4 cellular contexts compared by ENCODE assay signal in genomic region chr6:70073637-70074036, GRCh38.
A peak's percentile ranks its signal among the peaks of the same experiment; 100 is the strongest.
TF ChIP-seq lines count a peak whose summit lies in the region.

No MANE protein-coding gene starts in this region.

TF ChIP-seq in HepG2, 621 proteins besides CTCF, POLR2A, EP300 and RAD21 (continues in another document):
- TF ChIP-seq RELA (CRISPR knock-in tag; IDR thresholded peaks at IDR 0.05), result no peak
- peak; percentile 20 to 61; a peak in 2 of 4 replicates for TF ChIP-seq MAFK (conservative IDR thresholded peaks at IDR 0.05 in 1 of 2, IDR thresholded peaks at IDR 0.05 in 1 of 2; ENCODE audit: low read length in 2 of 2)
- TF ChIP-seq, protein P1, sequence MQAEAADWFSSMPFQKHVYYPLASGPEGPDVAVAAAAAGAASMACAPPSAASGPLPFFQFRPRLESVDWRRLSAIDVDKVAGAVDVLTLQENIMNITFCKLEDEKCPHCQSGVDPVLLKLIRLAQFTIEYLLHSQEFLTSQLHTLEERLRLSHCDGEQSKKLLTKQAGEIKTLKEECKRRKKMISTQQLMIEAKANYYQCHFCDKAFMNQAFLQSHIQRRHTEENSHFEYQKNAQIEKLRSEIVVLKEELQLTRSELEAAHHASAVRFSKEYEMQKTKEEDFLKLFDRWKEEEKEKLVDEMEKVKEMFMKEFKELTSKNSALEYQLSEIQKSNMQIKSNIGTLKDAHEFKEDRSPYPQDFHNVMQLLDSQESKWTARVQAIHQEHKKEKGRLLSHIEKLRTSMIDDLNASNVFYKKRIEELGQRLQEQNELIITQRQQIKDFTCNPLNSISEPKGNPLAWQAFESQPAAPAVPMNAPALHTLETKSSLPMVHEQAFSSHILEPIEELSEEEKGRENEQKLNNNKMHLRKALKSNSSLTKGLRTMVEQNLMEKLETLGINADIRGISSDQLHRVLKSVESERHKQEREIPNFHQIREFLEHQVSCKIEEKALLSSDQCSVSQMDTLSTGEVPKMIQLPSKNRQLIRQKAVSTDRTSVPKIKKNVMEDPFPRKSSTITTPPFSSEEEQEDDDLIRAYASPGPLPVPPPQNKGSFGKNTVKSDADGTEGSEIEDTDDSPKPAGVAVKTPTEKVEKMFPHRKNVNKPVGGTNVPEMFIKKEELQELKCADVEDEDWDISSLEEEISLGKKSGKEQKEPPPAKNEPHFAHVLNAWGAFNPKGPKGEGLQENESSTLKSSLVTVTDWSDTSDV (CRISPR knock-in tag; IDR thresholded peaks at IDR 0.05), result no peak
- TF ChIP-seq ATF5 (CRISPR knock-in tag; IDR thresholded peaks at IDR 0.05; ENCODE audit: low read depth), result no peak
- TF ChIP-seq ZNF432 (CRISPR knock-in tag; IDR thresholded peaks at IDR 0.05; ENCODE audit: borderline replicate concordance), result no peak
- no peak for TF ChIP-seq ZNF616 (CRISPR knock-in tag; IDR thresholded peaks at IDR 0.05; ENCODE audit: low read depth)
- TF ChIP-seq MAFF (IDR thresholded peaks at IDR 0.05; ENCODE audit: low read depth, low read length), result peak; percentile 44; the same call in 1 of the 2 replicates
- TF ChIP-seq, protein P2, sequence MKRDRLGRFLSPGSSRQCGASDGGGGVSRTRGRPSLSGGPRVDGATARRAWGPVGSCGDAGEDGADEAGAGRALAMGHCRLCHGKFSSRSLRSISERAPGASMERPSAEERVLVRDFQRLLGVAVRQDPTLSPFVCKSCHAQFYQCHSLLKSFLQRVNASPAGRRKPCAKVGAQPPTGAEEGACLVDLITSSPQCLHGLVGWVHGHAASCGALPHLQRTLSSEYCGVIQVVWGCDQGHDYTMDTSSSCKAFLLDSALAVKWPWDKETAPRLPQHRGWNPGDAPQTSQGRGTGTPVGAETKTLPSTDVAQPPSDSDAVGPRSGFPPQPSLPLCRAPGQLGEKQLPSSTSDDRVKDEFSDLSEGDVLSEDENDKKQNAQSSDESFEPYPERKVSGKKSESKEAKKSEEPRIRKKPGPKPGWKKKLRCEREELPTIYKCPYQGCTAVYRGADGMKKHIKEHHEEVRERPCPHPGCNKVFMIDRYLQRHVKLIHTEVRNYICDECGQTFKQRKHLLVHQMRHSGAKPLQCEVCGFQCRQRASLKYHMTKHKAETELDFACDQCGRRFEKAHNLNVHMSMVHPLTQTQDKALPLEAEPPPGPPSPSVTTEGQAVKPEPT (CRISPR knock-in tag; IDR thresholded peaks at IDR 0.05; ENCODE audit: low read depth), result no peak
- TF ChIP-seq PITX1 (CRISPR knock-in tag; IDR thresholded peaks at IDR 0.05), result no peak

TF ChIP-seq in A549, 52 proteins besides CTCF, POLR2A, EP300 and RAD21:
- TF ChIP-seq ZNF302 (CRISPR knock-in tag; IDR thresholded peaks at IDR 0.05), result no peak
- peak; percentile 16 for TF ChIP-seq MAFK (IDR thresholded peaks at IDR 0.05; ENCODE audit: partially characterized antibody)
- TF ChIP-seq TP53 (CRISPR knock-in tag; IDR thresholded peaks at IDR 0.05), result no peak
TF ChIP-seq in A549: peak in this region for 1.

TF ChIP-seq in IMR-90, 13 proteins besides CTCF, POLR2A, EP300 and RAD21:
- TF ChIP-seq MAZ (IDR thresholded peaks at IDR 0.05; ENCODE audit: borderline replicate concordance, low read depth, low read length) (no peak), RCOR1 (IDR thresholded peaks at IDR 0.05; ENCODE audit: insufficient replicate concordance, low read length) (no peak), CHD1 (IDR thresholded peaks at IDR 0.05; ENCODE audit: low read depth, low read length) (no peak), MAFK (IDR thresholded peaks at IDR 0.05; ENCODE audit: low read depth, low read length) (peak; percentile 31), FOS (IDR thresholded peaks at IDR 0.05; ENCODE audit: low read depth, low read length) (no peak)
- TF ChIP-seq, protein P3, sequence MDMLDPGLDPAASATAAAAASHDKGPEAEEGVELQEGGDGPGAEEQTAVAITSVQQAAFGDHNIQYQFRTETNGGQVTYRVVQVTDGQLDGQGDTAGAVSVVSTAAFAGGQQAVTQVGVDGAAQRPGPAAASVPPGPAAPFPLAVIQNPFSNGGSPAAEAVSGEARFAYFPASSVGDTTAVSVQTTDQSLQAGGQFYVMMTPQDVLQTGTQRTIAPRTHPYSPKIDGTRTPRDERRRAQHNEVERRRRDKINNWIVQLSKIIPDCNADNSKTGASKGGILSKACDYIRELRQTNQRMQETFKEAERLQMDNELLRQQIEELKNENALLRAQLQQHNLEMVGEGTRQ (IDR thresholded peaks at IDR 0.05; ENCODE audit: low read depth, low read length), result no peak

TF ChIP-seq in K562, 482 proteins besides CTCF, POLR2A, EP300 and RAD21:
- TF ChIP-seq GTF2E2 (tag; IDR thresholded peaks at IDR 0.05) (no peak), RFX5 (IDR thresholded peaks at IDR 0.05; ENCODE audit: low read depth, low read length) (no peak), ARID3B (CRISPR knock-in tag; IDR thresholded peaks at IDR 0.05; ENCODE audit: borderline replicate concordance) (no peak), ZNF316 (IDR thresholded peaks at IDR 0.05) (peak; percentile 51; the same call in 1 of the 2 replicates), C11orf30 (IDR thresholded peaks at IDR 0.05; ENCODE audit: low read depth) (0 out of 2 replicates have a peak, but pooled peaks have one; percentile 6)
